ENCODE assay signal across 24 cellular contexts in the genomic region with DNA sequence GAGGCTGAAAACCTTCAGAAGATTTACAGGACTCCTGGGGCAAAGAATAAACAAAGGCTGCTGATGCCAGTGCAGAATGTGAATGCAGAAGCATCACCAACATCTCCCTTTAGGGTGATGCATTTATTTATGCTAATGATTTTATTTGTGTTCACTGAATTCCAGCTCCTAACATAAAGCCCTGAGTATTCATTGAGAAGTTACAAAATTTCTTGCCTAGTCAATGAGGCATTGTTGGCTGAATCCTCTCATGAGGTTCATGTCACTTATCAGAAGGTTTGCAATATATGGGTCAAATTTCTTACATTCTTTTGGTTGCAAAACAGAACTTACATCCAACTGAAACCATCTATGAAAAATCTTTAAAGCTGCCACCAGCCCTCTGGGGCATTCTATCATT.
DNase-seq lines count a peak whose midpoint lies in the region; ATAC-seq and TF ChIP-seq lines count a peak whose summit lies in the region.
"Had no signal": no experiment of that assay in that cellular context is flagged by ENCODE, and none has a peak within 500 bp of the region (broad histone marks: within the 10 kb centered on the region; RNA-seq: fewer than 3 reads in every experiment).

No MANE protein-coding gene starts in this region.

- no peak overlapping the region for H3K27ac Mint-ChIP-seq in GM23338
- H3K27ac Mint-ChIP-seq: B cell; CD4-positive, alpha-beta T cell; CD8-positive, alpha-beta T cell had no signal

- H3K79me2 ChIP-seq in GM23338 (replicated peaks; ENCODE audit: insufficient read depth), result no peaks in the 10 kb centered on the region

- peaks cover 14% of the 10 kb centered on the region; the same call in 1 of the 2 replicates for H3K4me1 ChIP-seq in GM23338 (ENCODE audit: insufficient read depth)

- ATAC-seq in GM23338, result no peak
- ATAC-seq in HG03045 (IDR thresholded peaks at IDR 0.05; ENCODE audit: unreplicated experiment), result no peak
- ATAC-seq: CD8-positive, alpha-beta T cell; GM12878 had no signal

- no peak overlapping the region for H2AFZ ChIP-seq in GM23338

- no peaks in the 10 kb centered on the region for H3F3A ChIP-seq in GM23338 (replicated peaks; ENCODE audit: low read depth)

- H3K4me3 ChIP-seq in GM23338 (no peak overlapping the region), choroid plexus epithelial cell (ENCODE audit: low read depth, low read length) (no peak overlapping the region)
- H3K4me3 ChIP-seq: BLaER1 treated with 17β-estradiol and CSF1 and Interleukin-3, amounts not matched to agents 10 nM and 100 nM; GM12878 had no signal

- no peak overlapping the region for H3K4me3 Mint-ChIP-seq in GM23338
- H3K4me3 Mint-ChIP-seq: B cell; CD4-positive, alpha-beta T cell; CD8-positive, alpha-beta T cell had no signal

- no peaks in the 10 kb centered on the region for H3K36me3 Mint-ChIP-seq in GM23338 (ENCODE audit: low read depth)
- H3K36me3 Mint-ChIP-seq: CD8-positive, alpha-beta T cell had no signal

- no peak overlapping the region for H3K27ac ChIP-seq in GM23338 (ENCODE audit: low read depth)
- H3K27ac ChIP-seq: BLaER1 treated with 17β-estradiol and CSF1 and Interleukin-3, amounts not matched to agents 10 nM and 100 nM; C4-2B had no signal

- no peaks in the 10 kb centered on the region for H3K9me3 Mint-ChIP-seq in GM23338
- H3K9me3 Mint-ChIP-seq: CD4-positive, alpha-beta T cell; CD8-positive, alpha-beta T cell had no signal

- peaks cover 13% of the 10 kb centered on the region for H3K4me1 Mint-ChIP-seq in GM23338
- H3K4me1 Mint-ChIP-seq: B cell had no signal

- H3K4me2 ChIP-seq in GM23338, result peak overlapping the region; percentile 13; the same call in 1 of the 2 replicates
- H3K4me2 ChIP-seq: BLaER1 treated with 17β-estradiol and CSF1 and Interleukin-3, amounts not matched to agents 10 nM and 100 nM had no signal

- no peaks in the 10 kb centered on the region for H3K36me3 ChIP-seq in GM23338 (ENCODE audit: insufficient read depth)
- H3K36me3 ChIP-seq: BLaER1 treated with 17β-estradiol and CSF1 and Interleukin-3, amounts not matched to agents 10 nM and 100 nM had no signal

- H3K9me2 ChIP-seq in GM23338 (ENCODE audit: insufficient read depth), result peaks cover 12% of the 10 kb centered on the region

- no peaks in the 10 kb centered on the region for H4K20me1 ChIP-seq in GM23338 (replicated peaks; ENCODE audit: insufficient read depth)
- H4K20me1 ChIP-seq: BLaER1 treated with 17β-estradiol and CSF1 and Interleukin-3, amounts not matched to agents 10 nM and 100 nM had no signal

- DNase-seq in GM23338 (ENCODE audit: low spot score) (no peak), NCI-H69 (lab: John Stamatoyannopoulos, UW) (peak; percentile 24), choroid plexus epithelial cell (ENCODE audit: low read depth) (peak; percentile 31), germinal center (ENCODE audit: low spot score) (no peak), AG08396 (ENCODE audit: low spot score) (no peak)
- DNase-seq in activated CD8-positive, alpha-beta memory T cell treated with anti-CD3 and anti-CD28 coated beads for 24 hours, result no peak
- DNase-seq: 8988T; ACHN; AML-193; CD4-positive, alpha-beta T cell; CD8-positive, alpha-beta T cell; COR-L47; DMS 273 treated with DMSO at 0.1 percent for 48 hours; DMS153; DMS53; DMS79; DND-41; EL; GDM1 had no signal

- no peak for TF ChIP-seq CTCF in GM23338 (conservative IDR thresholded peaks at IDR 0.05; ENCODE audit: low read depth in 2 of 2)
- TF ChIP-seq CTCF in choroid plexus epithelial cell (conservative IDR thresholded peaks at IDR 0.05; ENCODE audit: low read depth, low read length), result no peak

- no peaks in the 10 kb centered on the region for H3K27me3 ChIP-seq in GM23338 (ENCODE audit: insufficient read depth)
- H3K27me3 ChIP-seq: BLaER1 treated with 17β-estradiol and CSF1 and Interleukin-3, amounts not matched to agents 10 nM and 100 nM had no signal

- no peaks in the 10 kb centered on the region for H3K27me3 Mint-ChIP-seq in GM23338 (ENCODE audit: insufficient read depth, low read depth, poor library complexity)

TF ChIP-seq in GM23338, 12 proteins besides CTCF, POLR2A, EP300 and RAD21 (continues in another document):
- TF ChIP-seq, protein P1, sequence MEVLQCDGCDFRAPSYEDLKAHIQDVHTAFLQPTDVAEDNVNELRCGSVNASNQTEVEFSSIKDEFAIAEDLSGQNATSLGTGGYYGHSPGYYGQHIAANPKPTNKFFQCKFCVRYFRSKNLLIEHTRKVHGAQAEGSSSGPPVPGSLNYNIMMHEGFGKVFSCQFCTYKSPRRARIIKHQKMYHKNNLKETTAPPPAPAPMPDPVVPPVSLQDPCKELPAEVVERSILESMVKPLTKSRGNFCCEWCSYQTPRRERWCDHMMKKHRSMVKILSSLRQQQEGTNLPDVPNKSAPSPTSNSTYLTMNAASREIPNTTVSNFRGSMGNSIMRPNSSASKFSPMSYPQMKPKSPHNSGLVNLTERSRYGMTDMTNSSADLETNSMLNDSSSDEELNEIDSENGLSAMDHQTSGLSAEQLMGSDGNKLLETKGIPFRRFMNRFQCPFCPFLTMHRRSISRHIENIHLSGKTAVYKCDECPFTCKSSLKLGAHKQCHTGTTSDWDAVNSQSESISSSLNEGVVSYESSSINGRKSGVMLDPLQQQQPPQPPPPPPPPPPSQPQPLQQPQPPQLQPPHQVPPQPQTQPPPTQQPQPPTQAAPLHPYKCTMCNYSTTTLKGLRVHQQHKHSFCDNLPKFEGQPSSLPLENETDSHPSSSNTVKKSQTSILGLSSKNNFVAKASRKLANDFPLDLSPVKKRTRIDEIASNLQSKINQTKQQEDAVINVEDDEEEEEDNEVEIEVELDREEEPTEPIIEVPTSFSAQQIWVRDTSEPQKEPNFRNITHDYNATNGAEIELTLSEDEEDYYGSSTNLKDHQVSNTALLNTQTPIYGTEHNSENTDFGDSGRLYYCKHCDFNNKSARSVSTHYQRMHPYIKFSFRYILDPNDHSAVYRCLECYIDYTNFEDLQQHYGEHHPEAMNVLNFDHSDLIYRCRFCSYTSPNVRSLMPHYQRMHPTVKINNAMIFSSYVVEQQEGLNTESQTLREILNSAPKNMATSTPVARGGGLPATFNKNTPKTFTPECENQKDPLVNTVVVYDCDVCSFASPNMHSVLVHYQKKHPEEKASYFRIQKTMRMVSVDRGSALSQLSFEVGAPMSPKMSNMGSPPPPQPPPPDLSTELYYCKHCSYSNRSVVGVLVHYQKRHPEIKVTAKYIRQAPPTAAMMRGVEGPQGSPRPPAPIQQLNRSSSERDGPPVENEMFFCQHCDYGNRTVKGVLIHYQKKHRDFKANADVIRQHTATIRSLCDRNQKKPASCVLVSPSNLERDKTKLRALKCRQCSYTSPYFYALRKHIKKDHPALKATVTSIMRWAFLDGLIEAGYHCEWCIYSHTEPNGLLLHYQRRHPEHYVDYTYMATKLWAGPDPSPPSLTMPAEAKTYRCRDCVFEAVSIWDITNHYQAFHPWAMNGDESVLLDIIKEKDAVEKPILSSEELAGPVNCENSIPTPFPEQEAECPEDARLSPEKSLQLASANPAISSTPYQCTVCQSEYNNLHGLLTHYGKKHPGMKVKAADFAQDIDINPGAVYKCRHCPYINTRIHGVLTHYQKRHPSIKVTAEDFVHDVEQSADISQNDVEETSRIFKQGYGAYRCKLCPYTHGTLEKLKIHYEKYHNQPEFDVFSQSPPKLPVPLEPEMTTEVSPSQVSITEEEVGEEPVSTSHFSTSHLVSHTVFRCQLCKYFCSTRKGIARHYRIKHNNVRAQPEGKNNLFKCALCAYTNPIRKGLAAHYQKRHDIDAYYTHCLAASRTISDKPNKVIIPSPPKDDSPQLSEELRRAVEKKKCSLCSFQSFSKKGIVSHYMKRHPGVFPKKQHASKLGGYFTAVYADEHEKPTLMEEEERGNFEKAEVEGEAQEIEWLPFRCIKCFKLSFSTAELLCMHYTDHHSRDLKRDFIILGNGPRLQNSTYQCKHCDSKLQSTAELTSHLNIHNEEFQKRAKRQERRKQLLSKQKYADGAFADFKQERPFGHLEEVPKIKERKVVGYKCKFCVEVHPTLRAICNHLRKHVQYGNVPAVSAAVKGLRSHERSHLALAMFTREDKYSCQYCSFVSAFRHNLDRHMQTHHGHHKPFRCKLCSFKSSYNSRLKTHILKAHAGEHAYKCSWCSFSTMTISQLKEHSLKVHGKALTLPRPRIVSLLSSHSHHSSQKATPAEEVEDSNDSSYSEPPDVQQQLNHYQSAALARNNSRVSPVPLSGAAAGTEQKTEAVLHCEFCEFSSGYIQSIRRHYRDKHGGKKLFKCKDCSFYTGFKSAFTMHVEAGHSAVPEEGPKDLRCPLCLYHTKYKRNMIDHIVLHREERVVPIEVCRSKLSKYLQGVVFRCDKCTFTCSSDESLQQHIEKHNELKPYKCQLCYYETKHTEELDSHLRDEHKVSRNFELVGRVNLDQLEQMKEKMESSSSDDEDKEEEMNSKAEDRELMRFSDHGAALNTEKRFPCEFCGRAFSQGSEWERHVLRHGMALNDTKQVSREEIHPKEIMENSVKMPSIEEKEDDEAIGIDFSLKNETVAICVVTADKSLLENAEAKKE (CRISPR knock-in tag; IDR thresholded peaks at IDR 0.05), result no peak
- TF ChIP-seq EZH2 (IDR thresholded peaks at IDR 0.05; ENCODE audit: low read depth, unreplicated experiment), result no peak
- no peak for TF ChIP-seq POLR2AphosphoS5 (IDR thresholded peaks at IDR 0.05; ENCODE audit: low read depth)
- TF ChIP-seq, protein P2, sequence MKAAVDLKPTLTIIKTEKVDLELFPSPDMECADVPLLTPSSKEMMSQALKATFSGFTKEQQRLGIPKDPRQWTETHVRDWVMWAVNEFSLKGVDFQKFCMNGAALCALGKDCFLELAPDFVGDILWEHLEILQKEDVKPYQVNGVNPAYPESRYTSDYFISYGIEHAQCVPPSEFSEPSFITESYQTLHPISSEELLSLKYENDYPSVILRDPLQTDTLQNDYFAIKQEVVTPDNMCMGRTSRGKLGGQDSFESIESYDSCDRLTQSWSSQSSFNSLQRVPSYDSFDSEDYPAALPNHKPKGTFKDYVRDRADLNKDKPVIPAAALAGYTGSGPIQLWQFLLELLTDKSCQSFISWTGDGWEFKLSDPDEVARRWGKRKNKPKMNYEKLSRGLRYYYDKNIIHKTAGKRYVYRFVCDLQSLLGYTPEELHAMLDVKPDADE (IDR thresholded peaks at IDR 0.05), result no peak
- TF ChIP-seq STAT1 (IDR thresholded peaks at IDR 0.05; ENCODE audit: unreplicated experiment), result no peak
- no peak for TF ChIP-seq NANOG (IDR thresholded peaks at IDR 0.05; ENCODE audit: borderline replicate concordance)
- no peak for TF ChIP-seq ZNF331 (CRISPR knock-in tag; IDR thresholded peaks at IDR 0.05; ENCODE audit: low read depth)

Comparison
In these comparisons a context has a peak if more than half of its experiments do, and no peak if none do; other contexts are left out.
1. DNase-seq: peak in NCI-H69 (single experiment) and choroid plexus epithelial cell (single experiment); none in GM23338 (single experiment), germinal center (single experiment), activated CD8-positive, alpha-beta memory T cell treated with anti-CD3 and anti-CD28 coated beads for 24 hours (single experiment) and AG08396 (single experiment).